Comparison of ENCODE assay signal across 1 cellular context in genomic region chr17:2711608-2712299, GRCh38.
TF ChIP-seq lines count a peak whose summit lies in the region.

A gene with protein sequence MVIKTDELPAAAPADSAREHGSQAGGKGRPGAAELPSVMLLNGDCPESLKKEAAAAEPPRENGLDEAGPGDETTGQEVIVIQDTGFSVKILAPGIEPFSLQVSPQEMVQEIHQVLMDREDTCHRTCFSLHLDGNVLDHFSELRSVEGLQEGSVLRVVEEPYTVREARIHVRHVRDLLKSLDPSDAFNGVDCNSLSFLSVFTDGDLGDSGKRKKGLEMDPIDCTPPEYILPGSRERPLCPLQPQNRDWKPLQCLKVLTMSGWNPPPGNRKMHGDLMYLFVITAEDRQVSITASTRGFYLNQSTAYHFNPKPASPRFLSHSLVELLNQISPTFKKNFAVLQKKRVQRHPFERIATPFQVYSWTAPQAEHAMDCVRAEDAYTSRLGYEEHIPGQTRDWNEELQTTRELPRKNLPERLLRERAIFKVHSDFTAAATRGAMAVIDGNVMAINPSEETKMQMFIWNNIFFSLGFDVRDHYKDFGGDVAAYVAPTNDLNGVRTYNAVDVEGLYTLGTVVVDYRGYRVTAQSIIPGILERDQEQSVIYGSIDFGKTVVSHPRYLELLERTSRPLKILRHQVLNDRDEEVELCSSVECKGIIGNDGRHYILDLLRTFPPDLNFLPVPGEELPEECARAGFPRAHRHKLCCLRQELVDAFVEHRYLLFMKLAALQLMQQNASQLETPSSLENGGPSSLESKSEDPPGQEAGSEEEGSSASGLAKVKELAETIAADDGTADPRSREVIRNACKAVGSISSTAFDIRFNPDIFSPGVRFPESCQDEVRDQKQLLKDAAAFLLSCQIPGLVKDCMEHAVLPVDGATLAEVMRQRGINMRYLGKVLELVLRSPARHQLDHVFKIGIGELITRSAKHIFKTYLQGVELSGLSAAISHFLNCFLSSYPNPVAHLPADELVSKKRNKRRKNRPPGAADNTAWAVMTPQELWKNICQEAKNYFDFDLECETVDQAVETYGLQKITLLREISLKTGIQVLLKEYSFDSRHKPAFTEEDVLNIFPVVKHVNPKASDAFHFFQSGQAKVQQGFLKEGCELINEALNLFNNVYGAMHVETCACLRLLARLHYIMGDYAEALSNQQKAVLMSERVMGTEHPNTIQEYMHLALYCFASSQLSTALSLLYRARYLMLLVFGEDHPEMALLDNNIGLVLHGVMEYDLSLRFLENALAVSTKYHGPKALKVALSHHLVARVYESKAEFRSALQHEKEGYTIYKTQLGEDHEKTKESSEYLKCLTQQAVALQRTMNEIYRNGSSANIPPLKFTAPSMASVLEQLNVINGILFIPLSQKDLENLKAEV (N-terminal part only) (minus strand): TSS chr17:2711764. CDS start chr17:2711661, 103 bp downstream.

TF ChIP-seq in HepG2, 621 proteins besides CTCF, POLR2A, EP300 and RAD21 (continued from another document and continues in another):
- TF ChIP-seq AKNA (CRISPR knock-in tag; IDR thresholded peaks at IDR 0.05; ENCODE audit: borderline replicate concordance) (no peak), TGIF2 (CRISPR knock-in tag; IDR thresholded peaks at IDR 0.05) (peak; percentile 76), SP4 (CRISPR knock-in tag; IDR thresholded peaks at IDR 0.05) (peak; percentile 77), POGK (CRISPR knock-in tag; conservative IDR thresholded peaks at IDR 0.05) (peak; percentile 75; the same call in 1 of the 2 replicates), ZNF230 (CRISPR knock-in tag; IDR thresholded peaks at IDR 0.05) (peak; percentile 63; the same call in 1 of the 2 replicates), ZNF24 (IDR thresholded peaks at IDR 0.05) (no peak), STAT5B (CRISPR knock-in tag; IDR thresholded peaks at IDR 0.05) (no peak), ZNF740 (CRISPR knock-in tag; IDR thresholded peaks at IDR 0.05) (no peak), SPEN (CRISPR knock-in tag; IDR thresholded peaks at IDR 0.05; ENCODE audit: low read depth) (peak; percentile 97), ETV6 (CRISPR knock-in tag; conservative IDR thresholded peaks at IDR 0.05) (no peak), ZNF605 (CRISPR knock-in tag; IDR thresholded peaks at IDR 0.05) (peak; percentile 58; the same call in 1 of the 2 replicates), ZBTB20 (CRISPR knock-in tag; IDR thresholded peaks at IDR 0.05; ENCODE audit: borderline replicate concordance, low read depth) (no peak), USF2 (IDR thresholded peaks at IDR 0.05; ENCODE audit: low read depth, low read length) (peak; percentile 79), USF2 (CRISPR knock-in tag; IDR thresholded peaks at IDR 0.05; ENCODE audit: borderline replicate concordance) (peak; percentile 26; the same call in 1 of the 2 replicates), ZNF546 (CRISPR knock-in tag; conservative IDR thresholded peaks at IDR 0.05) (0 out of 2 replicates have a peak, but pooled peaks have one; percentile 17), ZNF879 (CRISPR knock-in tag; IDR thresholded peaks at IDR 0.05) (no peak), ZNF614 (CRISPR knock-in tag; IDR thresholded peaks at IDR 0.05; ENCODE audit: borderline replicate concordance) (0 out of 2 replicates have a peak, but pooled peaks have one; percentile 32), MAF1 (CRISPR knock-in tag; IDR thresholded peaks at IDR 0.05; ENCODE audit: borderline replicate concordance) (0 out of 2 replicates have a peak, but pooled peaks have one; percentile 73), JUND (CRISPR knock-in tag; IDR thresholded peaks at IDR 0.05) (no peak), ZSCAN25 (CRISPR knock-in tag; IDR thresholded peaks at IDR 0.05) (no peak; the same call in 1 of the 2 replicates), MED1 (CRISPR knock-in tag; IDR thresholded peaks at IDR 0.05) (peak; percentile 60; the same call in 1 of the 2 replicates), ZNF30 (CRISPR knock-in tag; IDR thresholded peaks at IDR 0.05) (no peak), ZSCAN29 (CRISPR knock-in tag; conservative IDR thresholded peaks at IDR 0.05) (peak; percentile 68; the same call in 1 of the 2 replicates), KDM2A (CRISPR knock-in tag; IDR thresholded peaks at IDR 0.05; ENCODE audit: borderline replicate concordance, low read depth) (peak; percentile 70; the same call in 1 of the 2 replicates), CREM (IDR thresholded peaks at IDR 0.05) (no peak), CREM (CRISPR knock-in tag; IDR thresholded peaks at IDR 0.05) (no peak), SMYD3 (CRISPR knock-in tag; IDR thresholded peaks at IDR 0.05) (no peak), ZNF572 (CRISPR knock-in tag; IDR thresholded peaks at IDR 0.05) (0 out of 2 replicates have a peak, but pooled peaks have one; percentile 29), NR2F6 (IDR thresholded peaks at IDR 0.05) (peak; percentile 45; the same call in 1 of the 2 replicates), NR2F6 (CRISPR knock-in tag; IDR thresholded peaks at IDR 0.05) (peak; percentile 96), TMF1 (CRISPR knock-in tag; IDR thresholded peaks at IDR 0.05; ENCODE audit: low read depth) (peak; percentile 74; the same call in 1 of the 2 replicates), TRIM22 (IDR thresholded peaks at IDR 0.05) (no peak), ZNF460 (CRISPR knock-in tag; IDR thresholded peaks at IDR 0.05; ENCODE audit: borderline replicate concordance) (0 out of 2 replicates have a peak, but pooled peaks have one; percentile 31), BORCS8-MEF2B (CRISPR knock-in tag; IDR thresholded peaks at IDR 0.05) (peak; percentile 85), THRA (CRISPR knock-in tag; IDR thresholded peaks at IDR 0.05; ENCODE audit: borderline replicate concordance) (peak; percentile 44; the same call in 1 of the 2 replicates)
- TF ChIP-seq, protein P1, sequence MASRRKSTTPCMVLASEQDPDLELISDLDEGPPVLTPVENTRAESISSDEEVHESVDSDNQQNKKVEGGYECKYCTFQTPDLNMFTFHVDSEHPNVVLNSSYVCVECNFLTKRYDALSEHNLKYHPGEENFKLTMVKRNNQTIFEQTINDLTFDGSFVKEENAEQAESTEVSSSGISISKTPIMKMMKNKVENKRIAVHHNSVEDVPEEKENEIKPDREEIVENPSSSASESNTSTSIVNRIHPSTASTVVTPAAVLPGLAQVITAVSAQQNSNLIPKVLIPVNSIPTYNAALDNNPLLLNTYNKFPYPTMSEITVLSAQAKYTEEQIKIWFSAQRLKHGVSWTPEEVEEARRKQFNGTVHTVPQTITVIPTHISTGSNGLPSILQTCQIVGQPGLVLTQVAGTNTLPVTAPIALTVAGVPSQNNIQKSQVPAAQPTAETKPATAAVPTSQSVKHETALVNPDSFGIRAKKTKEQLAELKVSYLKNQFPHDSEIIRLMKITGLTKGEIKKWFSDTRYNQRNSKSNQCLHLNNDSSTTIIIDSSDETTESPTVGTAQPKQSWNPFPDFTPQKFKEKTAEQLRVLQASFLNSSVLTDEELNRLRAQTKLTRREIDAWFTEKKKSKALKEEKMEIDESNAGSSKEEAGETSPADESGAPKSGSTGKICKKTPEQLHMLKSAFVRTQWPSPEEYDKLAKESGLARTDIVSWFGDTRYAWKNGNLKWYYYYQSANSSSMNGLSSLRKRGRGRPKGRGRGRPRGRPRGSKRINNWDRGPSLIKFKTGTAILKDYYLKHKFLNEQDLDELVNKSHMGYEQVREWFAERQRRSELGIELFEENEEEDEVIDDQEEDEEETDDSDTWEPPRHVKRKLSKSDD (CRISPR knock-in tag; IDR thresholded peaks at IDR 0.05; ENCODE audit: low read depth): no peak
- TF ChIP-seq, protein P2, sequence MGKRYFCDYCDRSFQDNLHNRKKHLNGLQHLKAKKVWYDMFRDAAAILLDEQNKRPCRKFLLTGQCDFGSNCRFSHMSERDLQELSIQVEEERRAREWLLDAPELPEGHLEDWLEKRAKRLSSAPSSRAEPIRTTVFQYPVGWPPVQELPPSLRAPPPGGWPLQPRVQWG (CRISPR knock-in tag; IDR thresholded peaks at IDR 0.05; ENCODE audit: borderline replicate concordance, low read depth): no peak
- TF ChIP-seq, protein P3, sequence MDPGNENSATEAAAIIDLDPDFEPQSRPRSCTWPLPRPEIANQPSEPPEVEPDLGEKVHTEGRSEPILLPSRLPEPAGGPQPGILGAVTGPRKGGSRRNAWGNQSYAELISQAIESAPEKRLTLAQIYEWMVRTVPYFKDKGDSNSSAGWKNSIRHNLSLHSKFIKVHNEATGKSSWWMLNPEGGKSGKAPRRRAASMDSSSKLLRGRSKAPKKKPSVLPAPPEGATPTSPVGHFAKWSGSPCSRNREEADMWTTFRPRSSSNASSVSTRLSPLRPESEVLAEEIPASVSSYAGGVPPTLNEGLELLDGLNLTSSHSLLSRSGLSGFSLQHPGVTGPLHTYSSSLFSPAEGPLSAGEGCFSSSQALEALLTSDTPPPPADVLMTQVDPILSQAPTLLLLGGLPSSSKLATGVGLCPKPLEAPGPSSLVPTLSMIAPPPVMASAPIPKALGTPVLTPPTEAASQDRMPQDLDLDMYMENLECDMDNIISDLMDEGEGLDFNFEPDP (CRISPR knock-in tag; conservative IDR thresholded peaks at IDR 0.05): 0 out of 2 replicates have a peak, but pooled peaks have one; percentile 76
